ENCODE assay signal across 28 cellular contexts in the genomic region with DNA sequence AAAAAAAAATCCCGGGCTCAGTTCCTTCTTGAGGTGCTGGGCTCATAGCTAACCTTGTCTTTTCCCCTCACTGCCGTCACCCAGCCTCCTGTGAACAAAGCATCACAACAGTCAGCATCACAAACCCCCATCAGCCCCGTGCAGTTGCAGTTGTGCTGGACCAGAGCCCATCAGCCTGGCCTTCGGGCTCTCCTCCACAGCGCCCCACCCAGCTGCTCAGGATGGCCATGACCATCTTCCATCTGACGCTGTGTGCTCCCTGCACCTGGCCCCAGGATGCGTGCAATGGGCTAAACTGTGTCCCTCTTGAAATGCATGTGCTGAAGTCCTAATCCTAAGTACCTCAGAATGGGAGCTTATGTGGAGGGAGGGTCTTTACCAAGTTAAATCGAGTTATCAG.
"Had no signal": no experiment of that assay in that cellular context is flagged by ENCODE, and none has a peak within 500 bp of the region (broad histone marks: within the 10 kb centered on the region; RNA-seq: fewer than 3 reads in every experiment).

No MANE protein-coding gene starts in this region.

- H3K4me1 ChIP-seq: colonic mucosa, psoas muscle had no signal

- H3K4me2 ChIP-seq: hepatocyte had no signal

- H3K36me3 Mint-ChIP-seq: activated naive CD8-positive, alpha-beta T cell treated with anti-CD3 and anti-CD28 coated beads for 36 hours; natural killer cell treated with Interleukin-12 subunit alpha and Interleukin-12 subunit beta and Interleukin-15 and Interleukin-18, amount 100 ng/mL, for 72 hours had no signal

- H3K9me3 Mint-ChIP-seq: activated naive CD4-positive, alpha-beta T cell treated with anti-CD3 and anti-CD28 coated beads for 36 hours; activated naive CD8-positive, alpha-beta T cell treated with anti-CD3 and anti-CD28 coated beads for 36 hours; activated T-helper 1 cell treated with anti-CD3 and anti-CD28 coated beads, Interleukin-12 subunit alpha, Interleukin-12 subunit beta, Interleukin-2, Interleukin-4 antibody, amounts not matched to agents 30 ng/mL and 10 ng/mL and 1 ng/mL, durations not matched to agents 14 hours and 24 hours and 36 hours; natural killer cell treated with Interleukin-12 subunit alpha and Interleukin-12 subunit beta and Interleukin-15 and Interleukin-18, amount 100 ng/mL, for 72 hours had no signal

- H3K4me1 Mint-ChIP-seq: activated naive CD8-positive, alpha-beta T cell treated with anti-CD3 and anti-CD28 coated beads for 36 hours had no signal

- H3K27me3 ChIP-seq: body of pancreas, ovary had no signal

- ATAC-seq: body of pancreas; gastroesophageal sphincter; left cardiac atrium; mucosa of descending colon; natural killer cell treated with Interleukin-12 subunit alpha and Interleukin-12 subunit beta and Interleukin-15 and Interleukin-18, amount 100 ng/mL, for 72 hours; psoas muscle had no signal

- H3K9me3 ChIP-seq: adrenal gland, body of pancreas, colonic mucosa, gastroesophageal sphincter, mucosa of descending colon, neutrophil, ovary, psoas muscle, spleen, tibial nerve had no signal

- H3K27ac ChIP-seq: adrenal gland, body of pancreas, colonic mucosa, gastroesophageal sphincter, hepatocyte, neutrophil, psoas muscle, spleen, tibial nerve had no signal

- H3K4me3 Mint-ChIP-seq: activated naive CD4-positive, alpha-beta T cell treated with anti-CD3 and anti-CD28 coated beads for 36 hours; activated naive CD8-positive, alpha-beta T cell treated with anti-CD3 and anti-CD28 coated beads for 36 hours; activated T-helper 1 cell treated with anti-CD3 and anti-CD28 coated beads, Interleukin-12 subunit alpha, Interleukin-12 subunit beta, Interleukin-2, Interleukin-4 antibody, amounts not matched to agents 30 ng/mL and 10 ng/mL and 1 ng/mL, durations not matched to agents 14 hours and 24 hours and 36 hours; natural killer cell treated with Interleukin-12 subunit alpha and Interleukin-12 subunit beta and Interleukin-15 and Interleukin-18, amount 100 ng/mL, for 72 hours had no signal

- H3K4me3 ChIP-seq: adrenal gland, body of pancreas, colonic mucosa, gastroesophageal sphincter, hepatocyte, mucosa of descending colon, ovary, psoas muscle, spleen, tibial nerve had no signal

- H3K36me3 ChIP-seq: adrenal gland, colonic mucosa, gastroesophageal sphincter, neutrophil, ovary, spleen, tibial nerve had no signal

- FAIRE-seq: keratinocyte had no signal

- H3K27ac Mint-ChIP-seq: activated naive CD4-positive, alpha-beta T cell treated with anti-CD3 and anti-CD28 coated beads for 36 hours; activated naive CD8-positive, alpha-beta T cell treated with anti-CD3 and anti-CD28 coated beads for 36 hours; activated T-helper 1 cell treated with anti-CD3 and anti-CD28 coated beads, Interleukin-12 subunit alpha, Interleukin-12 subunit beta, Interleukin-2, Interleukin-4 antibody, amounts not matched to agents 30 ng/mL and 10 ng/mL and 1 ng/mL, durations not matched to agents 14 hours and 24 hours and 36 hours; natural killer cell treated with Interleukin-12 subunit alpha and Interleukin-12 subunit beta and Interleukin-15 and Interleukin-18, amount 100 ng/mL, for 72 hours had no signal

- H3K79me2 ChIP-seq: hepatocyte had no signal

- DNase-seq: activated CD4-positive, alpha-beta T cell treated with anti-CD3 and anti-CD28 coated beads for 4 hours; activated CD4-positive, alpha-beta T cell treated with anti-CD3 and anti-CD28 coated beads, Interleukin-2, amount 50 U/mL, for 4 hours; activated effector memory CD4-positive, alpha-beta T cell treated with anti-CD3 and anti-CD28 coated beads, Interleukin-2, amount 50 U/mL, for 16 hours; activated naive CD4-positive, alpha-beta T cell treated with anti-CD3 and anti-CD28 coated beads for 36 hours; activated naive CD8-positive, alpha-beta T cell treated with anti-CD3 and anti-CD28 coated beads for 36 hours; activated T-cell treated with anti-CD3 and anti-CD28 coated beads, Interleukin-2, amount 50 U/mL, for 1 hour; aorta; body of pancreas; cerebellar nuclear complex; colonic mucosa; effector memory CD4-positive, alpha-beta T cell; erythroblast; left cardiac atrium; mesendoderm; mucosa of descending colon; ovary; right cardiac atrium; spleen; stimulated activated naive CD4-positive, alpha-beta T cell treated with Interleukin-2 at 50 U/mL for 16 hours had no signal

- H2AFZ ChIP-seq: hepatocyte had no signal
